2 cellular contexts compared by ENCODE assay signal in the genomic region with DNA sequence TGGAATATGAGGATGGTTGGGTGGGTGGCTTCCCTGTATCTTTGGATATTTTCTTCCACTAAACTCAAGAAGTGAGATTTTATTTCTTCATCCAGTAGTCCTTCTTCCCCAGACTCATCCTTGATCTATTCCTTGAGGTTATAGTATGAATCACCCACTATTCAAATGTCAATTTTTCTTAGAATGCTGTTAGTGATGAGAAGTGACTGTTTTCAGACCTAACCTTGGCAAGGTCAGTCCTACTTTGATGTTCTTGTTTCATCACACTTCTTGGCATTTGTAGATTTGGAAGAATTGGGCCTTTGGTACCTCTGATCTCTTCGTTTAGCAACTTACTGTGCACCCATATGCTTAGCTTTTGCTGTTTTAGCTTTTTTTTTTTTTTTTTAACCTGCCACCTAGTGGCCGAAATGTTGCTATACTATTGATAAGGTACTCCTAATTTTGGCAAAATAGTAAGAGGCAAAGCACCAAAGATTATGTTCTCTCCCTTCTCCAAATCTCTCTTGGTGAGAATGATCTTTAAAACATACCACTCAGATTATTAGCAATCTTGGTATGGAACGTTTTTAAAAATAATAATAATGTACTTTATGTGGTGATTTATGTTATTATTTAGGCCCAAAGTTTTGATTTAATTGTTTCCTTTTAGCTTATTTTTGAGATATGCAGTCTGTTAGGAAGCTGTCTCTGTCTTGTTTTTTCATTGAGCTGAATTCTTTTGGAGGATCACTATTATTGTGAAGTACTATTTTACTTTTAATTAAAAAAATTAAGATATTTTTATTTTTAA.
TF ChIP-seq lines count a peak whose summit lies in the region.

No MANE protein-coding gene starts in this region.

TF ChIP-seq in HCT116, 20 proteins besides CTCF, POLR2A, EP300 and RAD21:
- TF ChIP-seq POLR2AphosphoS5 (IDR thresholded peaks at IDR 0.05; ENCODE audit: low read depth, low read length) = no peak
- TF ChIP-seq JUND (IDR thresholded peaks at IDR 0.05) = no peak
- TF ChIP-seq SRF (IDR thresholded peaks at IDR 0.05; ENCODE audit: low read depth) = 0 out of 2 replicates have a peak, but pooled peaks have one; percentile 25
- no peak for TF ChIP-seq EZH2phosphoT487 (IDR thresholded peaks at IDR 0.05; ENCODE audit: borderline replicate concordance)
- no peak for TF ChIP-seq ZNF274 (IDR thresholded peaks at IDR 0.05; ENCODE audit: low read depth, low read length)

TF ChIP-seq in GM12878, 131 proteins besides CTCF, POLR2A, EP300 and RAD21:
- TF ChIP-seq KLF5 (IDR thresholded peaks at IDR 0.05; ENCODE audit: partially characterized antibody) = no peak
- TF ChIP-seq, protein P1, sequence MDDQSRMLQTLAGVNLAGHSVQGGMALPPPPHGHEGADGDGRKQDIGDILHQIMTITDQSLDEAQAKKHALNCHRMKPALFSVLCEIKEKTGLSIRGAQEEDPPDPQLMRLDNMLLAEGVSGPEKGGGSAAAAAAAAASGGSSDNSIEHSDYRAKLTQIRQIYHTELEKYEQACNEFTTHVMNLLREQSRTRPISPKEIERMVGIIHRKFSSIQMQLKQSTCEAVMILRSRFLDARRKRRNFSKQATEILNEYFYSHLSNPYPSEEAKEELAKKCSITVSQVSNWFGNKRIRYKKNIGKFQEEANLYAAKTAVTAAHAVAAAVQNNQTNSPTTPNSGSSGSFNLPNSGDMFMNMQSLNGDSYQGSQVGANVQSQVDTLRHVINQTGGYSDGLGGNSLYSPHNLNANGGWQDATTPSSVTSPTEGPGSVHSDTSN (IDR thresholded peaks at IDR 0.05; ENCODE audit: insufficient replicate concordance, low read depth, low read length) = no peak
- TF ChIP-seq, protein P2, sequence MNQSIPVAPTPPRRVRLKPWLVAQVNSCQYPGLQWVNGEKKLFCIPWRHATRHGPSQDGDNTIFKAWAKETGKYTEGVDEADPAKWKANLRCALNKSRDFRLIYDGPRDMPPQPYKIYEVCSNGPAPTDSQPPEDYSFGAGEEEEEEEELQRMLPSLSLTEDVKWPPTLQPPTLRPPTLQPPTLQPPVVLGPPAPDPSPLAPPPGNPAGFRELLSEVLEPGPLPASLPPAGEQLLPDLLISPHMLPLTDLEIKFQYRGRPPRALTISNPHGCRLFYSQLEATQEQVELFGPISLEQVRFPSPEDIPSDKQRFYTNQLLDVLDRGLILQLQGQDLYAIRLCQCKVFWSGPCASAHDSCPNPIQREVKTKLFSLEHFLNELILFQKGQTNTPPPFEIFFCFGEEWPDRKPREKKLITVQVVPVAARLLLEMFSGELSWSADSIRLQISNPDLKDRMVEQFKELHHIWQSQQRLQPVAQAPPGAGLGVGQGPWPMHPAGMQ (IDR thresholded peaks at IDR 0.05; ENCODE audit: borderline replicate concordance) = no peak
- no peak for TF ChIP-seq RFX5 (IDR thresholded peaks at IDR 0.05; ENCODE audit: low read depth, low read length)
- TF ChIP-seq MYC (IDR thresholded peaks at IDR 0.05; ENCODE audit: insufficient read depth, insufficient read length, insufficient replicate concordance, low read length, severe bottlenecking) = no peak
- no peak for TF ChIP-seq ETV6 (conservative IDR thresholded peaks at IDR 0.05 in 1 of 2, IDR thresholded peaks at IDR 0.05 in 1 of 2; ENCODE audit: borderline replicate concordance in 1 of 2, low read depth in 1 of 2)
- peak; percentile 70; the same call in 1 of the 2 replicates for TF ChIP-seq SMC3 (IDR thresholded peaks at IDR 0.05; ENCODE audit: borderline replicate concordance, low read length)
- TF ChIP-seq NBN (IDR thresholded peaks at IDR 0.05) = peak; percentile 55; the same call in 1 of the 2 replicates
- TF ChIP-seq, protein P3, sequence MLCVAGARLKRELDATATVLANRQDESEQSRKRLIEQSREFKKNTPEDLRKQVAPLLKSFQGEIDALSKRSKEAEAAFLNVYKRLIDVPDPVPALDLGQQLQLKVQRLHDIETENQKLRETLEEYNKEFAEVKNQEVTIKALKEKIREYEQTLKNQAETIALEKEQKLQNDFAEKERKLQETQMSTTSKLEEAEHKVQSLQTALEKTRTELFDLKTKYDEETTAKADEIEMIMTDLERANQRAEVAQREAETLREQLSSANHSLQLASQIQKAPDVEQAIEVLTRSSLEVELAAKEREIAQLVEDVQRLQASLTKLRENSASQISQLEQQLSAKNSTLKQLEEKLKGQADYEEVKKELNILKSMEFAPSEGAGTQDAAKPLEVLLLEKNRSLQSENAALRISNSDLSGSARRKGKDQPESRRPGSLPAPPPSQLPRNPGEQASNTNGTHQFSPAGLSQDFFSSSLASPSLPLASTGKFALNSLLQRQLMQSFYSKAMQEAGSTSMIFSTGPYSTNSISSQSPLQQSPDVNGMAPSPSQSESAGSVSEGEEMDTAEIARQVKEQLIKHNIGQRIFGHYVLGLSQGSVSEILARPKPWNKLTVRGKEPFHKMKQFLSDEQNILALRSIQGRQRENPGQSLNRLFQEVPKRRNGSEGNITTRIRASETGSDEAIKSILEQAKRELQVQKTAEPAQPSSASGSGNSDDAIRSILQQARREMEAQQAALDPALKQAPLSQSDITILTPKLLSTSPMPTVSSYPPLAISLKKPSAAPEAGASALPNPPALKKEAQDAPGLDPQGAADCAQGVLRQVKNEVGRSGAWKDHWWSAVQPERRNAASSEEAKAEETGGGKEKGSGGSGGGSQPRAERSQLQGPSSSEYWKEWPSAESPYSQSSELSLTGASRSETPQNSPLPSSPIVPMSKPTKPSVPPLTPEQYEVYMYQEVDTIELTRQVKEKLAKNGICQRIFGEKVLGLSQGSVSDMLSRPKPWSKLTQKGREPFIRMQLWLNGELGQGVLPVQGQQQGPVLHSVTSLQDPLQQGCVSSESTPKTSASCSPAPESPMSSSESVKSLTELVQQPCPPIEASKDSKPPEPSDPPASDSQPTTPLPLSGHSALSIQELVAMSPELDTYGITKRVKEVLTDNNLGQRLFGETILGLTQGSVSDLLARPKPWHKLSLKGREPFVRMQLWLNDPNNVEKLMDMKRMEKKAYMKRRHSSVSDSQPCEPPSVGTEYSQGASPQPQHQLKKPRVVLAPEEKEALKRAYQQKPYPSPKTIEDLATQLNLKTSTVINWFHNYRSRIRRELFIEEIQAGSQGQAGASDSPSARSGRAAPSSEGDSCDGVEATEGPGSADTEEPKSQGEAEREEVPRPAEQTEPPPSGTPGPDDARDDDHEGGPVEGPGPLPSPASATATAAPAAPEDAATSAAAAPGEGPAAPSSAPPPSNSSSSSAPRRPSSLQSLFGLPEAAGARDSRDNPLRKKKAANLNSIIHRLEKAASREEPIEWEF (IDR thresholded peaks at IDR 0.05; ENCODE audit: insufficient replicate concordance, low read depth, low read length) = peak; percentile 71
- TF ChIP-seq TAF1 (IDR thresholded peaks at IDR 0.05; ENCODE audit: borderline replicate concordance, low read depth, low read length) = no peak
- TF ChIP-seq MTA2 (IDR thresholded peaks at IDR 0.05; ENCODE audit: low read depth) = no peak
- TF ChIP-seq HCFC1 (IDR thresholded peaks at IDR 0.05; ENCODE audit: low read length) = no peak
- no peak for TF ChIP-seq BACH1 (IDR thresholded peaks at IDR 0.05; ENCODE audit: borderline replicate concordance)
- TF ChIP-seq LARP7 (IDR thresholded peaks at IDR 0.05) = no peak
- no peak for TF ChIP-seq RELA (IDR thresholded peaks at IDR 0.05; ENCODE audit: borderline replicate concordance, partially characterized antibody)
- TF ChIP-seq IKZF2 (IDR thresholded peaks at IDR 0.05) = no peak
- TF ChIP-seq, protein P4, sequence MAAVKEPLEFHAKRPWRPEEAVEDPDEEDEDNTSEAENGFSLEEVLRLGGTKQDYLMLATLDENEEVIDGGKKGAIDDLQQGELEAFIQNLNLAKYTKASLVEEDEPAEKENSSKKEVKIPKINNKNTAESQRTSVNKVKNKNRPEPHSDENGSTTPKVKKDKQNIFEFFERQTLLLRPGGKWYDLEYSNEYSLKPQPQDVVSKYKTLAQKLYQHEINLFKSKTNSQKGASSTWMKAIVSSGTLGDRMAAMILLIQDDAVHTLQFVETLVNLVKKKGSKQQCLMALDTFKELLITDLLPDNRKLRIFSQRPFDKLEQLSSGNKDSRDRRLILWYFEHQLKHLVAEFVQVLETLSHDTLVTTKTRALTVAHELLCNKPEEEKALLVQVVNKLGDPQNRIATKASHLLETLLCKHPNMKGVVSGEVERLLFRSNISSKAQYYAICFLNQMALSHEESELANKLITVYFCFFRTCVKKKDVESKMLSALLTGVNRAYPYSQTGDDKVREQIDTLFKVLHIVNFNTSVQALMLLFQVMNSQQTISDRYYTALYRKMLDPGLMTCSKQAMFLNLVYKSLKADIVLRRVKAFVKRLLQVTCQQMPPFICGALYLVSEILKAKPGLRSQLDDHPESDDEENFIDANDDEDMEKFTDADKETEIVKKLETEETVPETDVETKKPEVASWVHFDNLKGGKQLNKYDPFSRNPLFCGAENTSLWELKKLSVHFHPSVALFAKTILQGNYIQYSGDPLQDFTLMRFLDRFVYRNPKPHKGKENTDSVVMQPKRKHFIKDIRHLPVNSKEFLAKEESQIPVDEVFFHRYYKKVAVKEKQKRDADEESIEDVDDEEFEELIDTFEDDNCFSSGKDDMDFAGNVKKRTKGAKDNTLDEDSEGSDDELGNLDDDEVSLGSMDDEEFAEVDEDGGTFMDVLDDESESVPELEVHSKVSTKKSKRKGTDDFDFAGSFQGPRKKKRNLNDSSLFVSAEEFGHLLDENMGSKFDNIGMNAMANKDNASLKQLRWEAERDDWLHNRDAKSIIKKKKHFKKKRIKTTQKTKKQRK (IDR thresholded peaks at IDR 0.05; ENCODE audit: low read depth, low read length) = no peak
- TF ChIP-seq CBX5 (IDR thresholded peaks at IDR 0.05; ENCODE audit: low read depth) = no peak
- TF ChIP-seq FOXK2 (IDR thresholded peaks at IDR 0.05) = no peak
- no peak for TF ChIP-seq DPF2 (IDR thresholded peaks at IDR 0.05)
- no peak for TF ChIP-seq ZSCAN29 (IDR thresholded peaks at IDR 0.05)
- TF ChIP-seq, protein P5, sequence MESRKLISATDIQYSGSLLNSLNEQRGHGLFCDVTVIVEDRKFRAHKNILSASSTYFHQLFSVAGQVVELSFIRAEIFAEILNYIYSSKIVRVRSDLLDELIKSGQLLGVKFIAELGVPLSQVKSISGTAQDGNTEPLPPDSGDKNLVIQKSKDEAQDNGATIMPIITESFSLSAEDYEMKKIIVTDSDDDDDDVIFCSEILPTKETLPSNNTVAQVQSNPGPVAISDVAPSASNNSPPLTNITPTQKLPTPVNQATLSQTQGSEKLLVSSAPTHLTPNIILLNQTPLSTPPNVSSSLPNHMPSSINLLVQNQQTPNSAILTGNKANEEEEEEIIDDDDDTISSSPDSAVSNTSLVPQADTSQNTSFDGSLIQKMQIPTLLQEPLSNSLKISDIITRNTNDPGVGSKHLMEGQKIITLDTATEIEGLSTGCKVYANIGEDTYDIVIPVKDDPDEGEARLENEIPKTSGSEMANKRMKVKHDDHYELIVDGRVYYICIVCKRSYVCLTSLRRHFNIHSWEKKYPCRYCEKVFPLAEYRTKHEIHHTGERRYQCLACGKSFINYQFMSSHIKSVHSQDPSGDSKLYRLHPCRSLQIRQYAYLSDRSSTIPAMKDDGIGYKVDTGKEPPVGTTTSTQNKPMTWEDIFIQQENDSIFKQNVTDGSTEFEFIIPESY (IDR thresholded peaks at IDR 0.05) = no peak
- TF ChIP-seq BRCA1 (IDR thresholded peaks at IDR 0.05; ENCODE audit: low read depth, low read length) = no peak
- 0 out of 2 replicates have a peak, but pooled peaks have one; percentile 37 for TF ChIP-seq FOXM1 (IDR thresholded peaks at IDR 0.05; ENCODE audit: low read depth, low read length)
- no peak for TF ChIP-seq BMI1 (IDR thresholded peaks at IDR 0.05; ENCODE audit: borderline replicate concordance)
- TF ChIP-seq MEF2A (IDR thresholded peaks at IDR 0.05; ENCODE audit: insufficient read depth, low read depth, low read length) = no peak
- no peak for TF ChIP-seq SUZ12 (IDR thresholded peaks at IDR 0.05; ENCODE audit: unreplicated experiment)
- TF ChIP-seq ZBED1 (IDR thresholded peaks at IDR 0.05; ENCODE audit: borderline replicate concordance) = no peak
- TF ChIP-seq, protein P6, sequence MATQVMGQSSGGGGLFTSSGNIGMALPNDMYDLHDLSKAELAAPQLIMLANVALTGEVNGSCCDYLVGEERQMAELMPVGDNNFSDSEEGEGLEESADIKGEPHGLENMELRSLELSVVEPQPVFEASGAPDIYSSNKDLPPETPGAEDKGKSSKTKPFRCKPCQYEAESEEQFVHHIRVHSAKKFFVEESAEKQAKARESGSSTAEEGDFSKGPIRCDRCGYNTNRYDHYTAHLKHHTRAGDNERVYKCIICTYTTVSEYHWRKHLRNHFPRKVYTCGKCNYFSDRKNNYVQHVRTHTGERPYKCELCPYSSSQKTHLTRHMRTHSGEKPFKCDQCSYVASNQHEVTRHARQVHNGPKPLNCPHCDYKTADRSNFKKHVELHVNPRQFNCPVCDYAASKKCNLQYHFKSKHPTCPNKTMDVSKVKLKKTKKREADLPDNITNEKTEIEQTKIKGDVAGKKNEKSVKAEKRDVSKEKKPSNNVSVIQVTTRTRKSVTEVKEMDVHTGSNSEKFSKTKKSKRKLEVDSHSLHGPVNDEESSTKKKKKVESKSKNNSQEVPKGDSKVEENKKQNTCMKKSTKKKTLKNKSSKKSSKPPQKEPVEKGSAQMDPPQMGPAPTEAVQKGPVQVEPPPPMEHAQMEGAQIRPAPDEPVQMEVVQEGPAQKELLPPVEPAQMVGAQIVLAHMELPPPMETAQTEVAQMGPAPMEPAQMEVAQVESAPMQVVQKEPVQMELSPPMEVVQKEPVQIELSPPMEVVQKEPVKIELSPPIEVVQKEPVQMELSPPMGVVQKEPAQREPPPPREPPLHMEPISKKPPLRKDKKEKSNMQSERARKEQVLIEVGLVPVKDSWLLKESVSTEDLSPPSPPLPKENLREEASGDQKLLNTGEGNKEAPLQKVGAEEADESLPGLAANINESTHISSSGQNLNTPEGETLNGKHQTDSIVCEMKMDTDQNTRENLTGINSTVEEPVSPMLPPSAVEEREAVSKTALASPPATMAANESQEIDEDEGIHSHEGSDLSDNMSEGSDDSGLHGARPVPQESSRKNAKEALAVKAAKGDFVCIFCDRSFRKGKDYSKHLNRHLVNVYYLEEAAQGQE (IDR thresholded peaks at IDR 0.05; ENCODE audit: low read depth, low read length) = no peak
- TF ChIP-seq CREB1 (IDR thresholded peaks at IDR 0.05; ENCODE audit: low read depth) = no peak
- TF ChIP-seq, protein P7, sequence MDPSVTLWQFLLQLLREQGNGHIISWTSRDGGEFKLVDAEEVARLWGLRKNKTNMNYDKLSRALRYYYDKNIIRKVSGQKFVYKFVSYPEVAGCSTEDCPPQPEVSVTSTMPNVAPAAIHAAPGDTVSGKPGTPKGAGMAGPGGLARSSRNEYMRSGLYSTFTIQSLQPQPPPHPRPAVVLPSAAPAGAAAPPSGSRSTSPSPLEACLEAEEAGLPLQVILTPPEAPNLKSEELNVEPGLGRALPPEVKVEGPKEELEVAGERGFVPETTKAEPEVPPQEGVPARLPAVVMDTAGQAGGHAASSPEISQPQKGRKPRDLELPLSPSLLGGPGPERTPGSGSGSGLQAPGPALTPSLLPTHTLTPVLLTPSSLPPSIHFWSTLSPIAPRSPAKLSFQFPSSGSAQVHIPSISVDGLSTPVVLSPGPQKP (IDR thresholded peaks at IDR 0.05; ENCODE audit: low read depth, low read length) = no peak
- TF ChIP-seq SIN3A (IDR thresholded peaks at IDR 0.05; ENCODE audit: low read depth, low read length) = no peak
- TF ChIP-seq CEBPB (IDR thresholded peaks at IDR 0.05; ENCODE audit: borderline replicate concordance in 1 of 2, low read depth in 2 of 2, low read length in 2 of 2) = no peak
- TF ChIP-seq ZNF384 (IDR thresholded peaks at IDR 0.05; ENCODE audit: borderline replicate concordance, low read depth, low read length) = peak; percentile 96
- TF ChIP-seq HDAC6 (IDR thresholded peaks at IDR 0.05; ENCODE audit: unreplicated experiment) = no peak
